ENCODE assay signal across 1 cellular context in the genomic region with DNA sequence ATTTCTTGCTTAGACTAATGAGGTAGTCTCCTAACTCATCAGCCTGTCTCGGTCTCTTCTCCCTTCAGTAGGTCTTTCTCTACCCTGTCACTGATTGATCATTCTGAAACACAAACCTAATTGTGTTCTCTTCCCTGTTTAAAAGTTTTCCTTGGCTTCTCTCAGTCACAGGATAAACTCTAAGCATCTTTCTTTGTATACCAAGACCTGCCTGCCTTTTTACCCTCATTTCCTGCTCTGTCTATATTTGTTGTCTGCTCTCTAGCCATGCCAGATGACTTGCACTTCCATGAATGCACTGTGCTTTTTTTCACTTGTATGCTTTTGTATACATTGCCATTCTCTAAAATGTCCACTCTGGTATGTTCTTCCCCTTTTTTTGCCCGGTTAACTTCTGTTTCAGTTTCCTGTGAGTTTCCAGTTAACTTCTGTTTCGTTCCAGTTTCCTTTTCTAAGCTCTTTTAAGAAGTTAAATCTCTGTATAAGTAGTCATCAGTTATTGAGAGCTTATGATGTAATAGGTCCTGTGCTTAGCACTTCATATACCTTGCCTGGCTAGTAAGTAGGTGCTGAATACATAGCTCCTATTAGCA.
TF ChIP-seq lines count a peak whose summit lies in the region.

No MANE protein-coding gene starts in this region.

TF ChIP-seq in GM23338, 12 proteins besides CTCF, POLR2A, EP300 and RAD21 (continued from another document):
- TF ChIP-seq, protein P1, sequence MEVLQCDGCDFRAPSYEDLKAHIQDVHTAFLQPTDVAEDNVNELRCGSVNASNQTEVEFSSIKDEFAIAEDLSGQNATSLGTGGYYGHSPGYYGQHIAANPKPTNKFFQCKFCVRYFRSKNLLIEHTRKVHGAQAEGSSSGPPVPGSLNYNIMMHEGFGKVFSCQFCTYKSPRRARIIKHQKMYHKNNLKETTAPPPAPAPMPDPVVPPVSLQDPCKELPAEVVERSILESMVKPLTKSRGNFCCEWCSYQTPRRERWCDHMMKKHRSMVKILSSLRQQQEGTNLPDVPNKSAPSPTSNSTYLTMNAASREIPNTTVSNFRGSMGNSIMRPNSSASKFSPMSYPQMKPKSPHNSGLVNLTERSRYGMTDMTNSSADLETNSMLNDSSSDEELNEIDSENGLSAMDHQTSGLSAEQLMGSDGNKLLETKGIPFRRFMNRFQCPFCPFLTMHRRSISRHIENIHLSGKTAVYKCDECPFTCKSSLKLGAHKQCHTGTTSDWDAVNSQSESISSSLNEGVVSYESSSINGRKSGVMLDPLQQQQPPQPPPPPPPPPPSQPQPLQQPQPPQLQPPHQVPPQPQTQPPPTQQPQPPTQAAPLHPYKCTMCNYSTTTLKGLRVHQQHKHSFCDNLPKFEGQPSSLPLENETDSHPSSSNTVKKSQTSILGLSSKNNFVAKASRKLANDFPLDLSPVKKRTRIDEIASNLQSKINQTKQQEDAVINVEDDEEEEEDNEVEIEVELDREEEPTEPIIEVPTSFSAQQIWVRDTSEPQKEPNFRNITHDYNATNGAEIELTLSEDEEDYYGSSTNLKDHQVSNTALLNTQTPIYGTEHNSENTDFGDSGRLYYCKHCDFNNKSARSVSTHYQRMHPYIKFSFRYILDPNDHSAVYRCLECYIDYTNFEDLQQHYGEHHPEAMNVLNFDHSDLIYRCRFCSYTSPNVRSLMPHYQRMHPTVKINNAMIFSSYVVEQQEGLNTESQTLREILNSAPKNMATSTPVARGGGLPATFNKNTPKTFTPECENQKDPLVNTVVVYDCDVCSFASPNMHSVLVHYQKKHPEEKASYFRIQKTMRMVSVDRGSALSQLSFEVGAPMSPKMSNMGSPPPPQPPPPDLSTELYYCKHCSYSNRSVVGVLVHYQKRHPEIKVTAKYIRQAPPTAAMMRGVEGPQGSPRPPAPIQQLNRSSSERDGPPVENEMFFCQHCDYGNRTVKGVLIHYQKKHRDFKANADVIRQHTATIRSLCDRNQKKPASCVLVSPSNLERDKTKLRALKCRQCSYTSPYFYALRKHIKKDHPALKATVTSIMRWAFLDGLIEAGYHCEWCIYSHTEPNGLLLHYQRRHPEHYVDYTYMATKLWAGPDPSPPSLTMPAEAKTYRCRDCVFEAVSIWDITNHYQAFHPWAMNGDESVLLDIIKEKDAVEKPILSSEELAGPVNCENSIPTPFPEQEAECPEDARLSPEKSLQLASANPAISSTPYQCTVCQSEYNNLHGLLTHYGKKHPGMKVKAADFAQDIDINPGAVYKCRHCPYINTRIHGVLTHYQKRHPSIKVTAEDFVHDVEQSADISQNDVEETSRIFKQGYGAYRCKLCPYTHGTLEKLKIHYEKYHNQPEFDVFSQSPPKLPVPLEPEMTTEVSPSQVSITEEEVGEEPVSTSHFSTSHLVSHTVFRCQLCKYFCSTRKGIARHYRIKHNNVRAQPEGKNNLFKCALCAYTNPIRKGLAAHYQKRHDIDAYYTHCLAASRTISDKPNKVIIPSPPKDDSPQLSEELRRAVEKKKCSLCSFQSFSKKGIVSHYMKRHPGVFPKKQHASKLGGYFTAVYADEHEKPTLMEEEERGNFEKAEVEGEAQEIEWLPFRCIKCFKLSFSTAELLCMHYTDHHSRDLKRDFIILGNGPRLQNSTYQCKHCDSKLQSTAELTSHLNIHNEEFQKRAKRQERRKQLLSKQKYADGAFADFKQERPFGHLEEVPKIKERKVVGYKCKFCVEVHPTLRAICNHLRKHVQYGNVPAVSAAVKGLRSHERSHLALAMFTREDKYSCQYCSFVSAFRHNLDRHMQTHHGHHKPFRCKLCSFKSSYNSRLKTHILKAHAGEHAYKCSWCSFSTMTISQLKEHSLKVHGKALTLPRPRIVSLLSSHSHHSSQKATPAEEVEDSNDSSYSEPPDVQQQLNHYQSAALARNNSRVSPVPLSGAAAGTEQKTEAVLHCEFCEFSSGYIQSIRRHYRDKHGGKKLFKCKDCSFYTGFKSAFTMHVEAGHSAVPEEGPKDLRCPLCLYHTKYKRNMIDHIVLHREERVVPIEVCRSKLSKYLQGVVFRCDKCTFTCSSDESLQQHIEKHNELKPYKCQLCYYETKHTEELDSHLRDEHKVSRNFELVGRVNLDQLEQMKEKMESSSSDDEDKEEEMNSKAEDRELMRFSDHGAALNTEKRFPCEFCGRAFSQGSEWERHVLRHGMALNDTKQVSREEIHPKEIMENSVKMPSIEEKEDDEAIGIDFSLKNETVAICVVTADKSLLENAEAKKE (CRISPR knock-in tag; IDR thresholded peaks at IDR 0.05), result no peak
- TF ChIP-seq, protein P2, sequence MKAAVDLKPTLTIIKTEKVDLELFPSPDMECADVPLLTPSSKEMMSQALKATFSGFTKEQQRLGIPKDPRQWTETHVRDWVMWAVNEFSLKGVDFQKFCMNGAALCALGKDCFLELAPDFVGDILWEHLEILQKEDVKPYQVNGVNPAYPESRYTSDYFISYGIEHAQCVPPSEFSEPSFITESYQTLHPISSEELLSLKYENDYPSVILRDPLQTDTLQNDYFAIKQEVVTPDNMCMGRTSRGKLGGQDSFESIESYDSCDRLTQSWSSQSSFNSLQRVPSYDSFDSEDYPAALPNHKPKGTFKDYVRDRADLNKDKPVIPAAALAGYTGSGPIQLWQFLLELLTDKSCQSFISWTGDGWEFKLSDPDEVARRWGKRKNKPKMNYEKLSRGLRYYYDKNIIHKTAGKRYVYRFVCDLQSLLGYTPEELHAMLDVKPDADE (IDR thresholded peaks at IDR 0.05), result no peak
TF ChIP-seq in GM23338: peak in this region for 0.
